Comparison of ENCODE assay signal across 9 cellular contexts in the genomic region with DNA sequence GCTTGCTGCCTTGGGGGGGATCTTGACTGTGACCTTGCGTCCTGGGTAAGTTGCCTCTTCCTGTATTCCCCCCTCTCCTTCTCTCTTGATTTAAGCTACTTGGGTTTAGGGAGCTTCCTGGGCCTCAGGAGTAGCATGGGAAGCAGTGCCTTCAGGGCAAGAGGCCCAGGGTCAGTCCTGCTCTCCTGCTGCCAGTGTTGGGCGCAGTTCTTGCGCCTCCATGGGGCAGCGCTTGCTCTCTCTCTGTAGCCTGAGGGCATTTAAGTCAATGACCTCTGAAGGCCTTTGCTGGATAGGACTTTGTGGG.
DNase-seq lines count a peak whose midpoint lies in the region; ATAC-seq and TF ChIP-seq lines count a peak whose summit lies in the region.
"Had no signal": no experiment of that assay in that cellular context is flagged by ENCODE, and none has a peak within 500 bp of the region (broad histone marks: within the 10 kb centered on the region; RNA-seq: fewer than 3 reads in every experiment).

No MANE protein-coding gene starts in this region.

- H3K4me1 Mint-ChIP-seq in activated T-cell treated with anti-CD3 and anti-CD28 coated beads, Interleukin-2, amount 50 U/mL, for 24 hours (ENCODE audit: low read depth) = peaks cover 73% of the 10 kb centered on the region
- peaks cover 14% of the 10 kb centered on the region for H3K4me1 Mint-ChIP-seq in central memory CD8-positive, alpha-beta T cell

- peak overlapping the region; percentile 27 to 41 for H3K9ac ChIP-seq in mucosa of rectum (ENCODE audit: low read depth in 1 of 2, low read length in 2 of 2)

- DNase-seq in activated T-cell treated with anti-CD3 and anti-CD28 coated beads, Interleukin-2, amount 50 U/mL, for 24 hours = no peak
- no peak for DNase-seq in activated T-cell treated with anti-CD3 and anti-CD28 coated beads, Interleukin-2, amount 50 U/mL, for 1 hour
- no peak for DNase-seq in central memory CD8-positive, alpha-beta T cell (ENCODE audit: low spot score in 2 of 2)
- DNase-seq in tibial nerve (ENCODE audit: low spot score in 2 of 2) (no peak), OCI-M1 (lab: John Stamatoyannopoulos, UW) (no peak), NCI-H2227 treated with DMSO at 0.1 percent for 48 hours (lab: John Stamatoyannopoulos, UW) (no peak)

- TF ChIP-seq EP300 in tibial nerve (IDR thresholded peaks at IDR 0.05) = no peak

- peak overlapping the region; percentile 97 for H3K27ac Mint-ChIP-seq in activated T-cell treated with anti-CD3 and anti-CD28 coated beads, Interleukin-2, amount 50 U/mL, for 24 hours
- H3K27ac Mint-ChIP-seq in central memory CD8-positive, alpha-beta T cell (ENCODE audit: low read depth) = peak overlapping the region; percentile 92

- peaks cover 3% of the 10 kb centered on the region for H3K9me3 Mint-ChIP-seq in activated T-cell treated with anti-CD3 and anti-CD28 coated beads, Interleukin-2, amount 50 U/mL, for 24 hours
- H3K9me3 Mint-ChIP-seq in central memory CD8-positive, alpha-beta T cell = no peaks in the 10 kb centered on the region

- no peaks in the 10 kb centered on the region for H3K9me3 ChIP-seq in mucosa of rectum (ENCODE audit: control insufficient read depth in 2 of 2, low read length in 2 of 2)
- no peaks in the 10 kb centered on the region for H3K9me3 ChIP-seq in tibial nerve

- WGBS in tibial nerve, 2 donors = 89 to 96% methylated on average over 4 of the region's 4 CpGs

- H3K36me3 ChIP-seq in mucosa of rectum (ENCODE audit: control insufficient read depth in 2 of 2, insufficient read depth in 2 of 2, low read length in 2 of 2) (peaks cover 0 to 2% of the 10 kb centered on the region in 2 donors), tibial nerve (no peaks in the 10 kb centered on the region)

- no peaks in the 10 kb centered on the region for H3K27me3 Mint-ChIP-seq in activated T-cell treated with anti-CD3 and anti-CD28 coated beads, Interleukin-2, amount 50 U/mL, for 24 hours
- H3K27me3 Mint-ChIP-seq in central memory CD8-positive, alpha-beta T cell = no peaks in the 10 kb centered on the region

- H3K4me1 ChIP-seq in mucosa of rectum (ENCODE audit: control insufficient read depth in 2 of 2, insufficient read depth in 2 of 2, low read length in 2 of 2) (peaks cover 21 to 27% of the 10 kb centered on the region in 2 donors), tibial nerve (peaks cover 0 to 46% (median 12%) of the 10 kb centered on the region in 4 donors)

- H3K27me3 ChIP-seq in mucosa of rectum (ENCODE audit: control insufficient read depth in 2 of 2, insufficient read depth in 2 of 2, low read length in 2 of 2) (no peaks in the 10 kb centered on the region), tibial nerve (no peaks in the 10 kb centered on the region)

- H3K36me3 Mint-ChIP-seq in activated T-cell treated with anti-CD3 and anti-CD28 coated beads, Interleukin-2, amount 50 U/mL, for 24 hours (ENCODE audit: low read depth) = peaks cover 7% of the 10 kb centered on the region
- peaks cover 7% of the 10 kb centered on the region for H3K36me3 Mint-ChIP-seq in central memory CD8-positive, alpha-beta T cell (ENCODE audit: insufficient read depth)

- TF ChIP-seq CTCF in tibial nerve (IDR thresholded peaks at IDR 0.05) = no peak

- H3K27ac ChIP-seq in mucosa of rectum (ENCODE audit: low read depth in 2 of 2, low read length in 2 of 2) = peak overlapping the region; percentile 63 to 78
- peak overlapping the region in 3 of 4 donors; percentile 70 to 83 (median 73) for H3K27ac ChIP-seq in tibial nerve
- H3K27ac ChIP-seq: epithelial cell of prostate had no signal

- peak overlapping the region; percentile 80 for H3K4me3 Mint-ChIP-seq in activated T-cell treated with anti-CD3 and anti-CD28 coated beads, Interleukin-2, amount 50 U/mL, for 24 hours
- H3K4me3 Mint-ChIP-seq in central memory CD8-positive, alpha-beta T cell = peak overlapping the region; percentile 69

- no peak for TF ChIP-seq POLR2A in tibial nerve (IDR thresholded peaks at IDR 0.05)

- ATAC-seq in central memory CD8-positive, alpha-beta T cell (replicated peaks; ENCODE audit: extremely low read depth, poor library complexity, severe bottlenecking) = no peak
- no peak for ATAC-seq in GM19035 (IDR thresholded peaks at IDR 0.05; ENCODE audit: unreplicated experiment)

- H3K4me3 ChIP-seq in mucosa of rectum (ENCODE audit: low read length in 2 of 2) (peak overlapping the region; percentile 44 to 79), tibial nerve (peak overlapping the region in 1 of 4 donors; percentile 34)
